Comparison of ENCODE assay signal across 1 cellular context in the genomic region with DNA sequence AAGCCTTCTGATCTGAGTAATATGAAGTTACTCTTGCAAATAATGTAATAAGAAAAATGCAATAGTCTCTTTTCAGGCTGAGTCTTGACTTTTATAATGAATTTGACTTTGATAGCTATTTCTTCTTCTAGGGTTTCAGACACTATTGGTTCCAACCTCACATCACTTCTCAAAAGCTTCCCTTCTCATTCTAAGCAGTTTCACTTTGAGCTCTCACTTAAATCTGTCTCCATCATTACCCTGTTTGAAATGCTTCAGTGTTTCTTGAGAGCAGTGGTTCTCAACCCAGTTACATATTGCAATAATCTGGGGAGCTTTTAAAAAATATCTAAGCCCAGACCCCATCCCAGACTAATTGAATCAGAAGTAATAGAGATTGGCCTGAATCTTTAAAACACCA.
TF ChIP-seq lines count a peak whose summit lies in the region.

No MANE protein-coding gene starts in this region.

TF ChIP-seq in GM12878, 131 proteins besides CTCF, POLR2A, EP300 and RAD21:
- TF ChIP-seq BRCA1 (IDR thresholded peaks at IDR 0.05; ENCODE audit: low read depth, low read length) (no peak), SPI1 (IDR thresholded peaks at IDR 0.05; ENCODE audit: borderline replicate concordance, insufficient read depth, low read depth, low read length) (no peak), SUPT20H (IDR thresholded peaks at IDR 0.05; ENCODE audit: borderline replicate concordance, control insufficient read depth, low read depth, low read length) (no peak), IRF4 (IDR thresholded peaks at IDR 0.05; ENCODE audit: low read depth, low read length) (no peak), HDGF (IDR thresholded peaks at IDR 0.05) (no peak), PAX5 (IDR thresholded peaks at IDR 0.05; ENCODE audit: borderline replicate concordance, low read depth, low read length) (no peak), BCL11A (IDR thresholded peaks at IDR 0.05; ENCODE audit: low read depth, low read length) (no peak), BMI1 (IDR thresholded peaks at IDR 0.05; ENCODE audit: borderline replicate concordance) (no peak), EGR1 (IDR thresholded peaks at IDR 0.05; ENCODE audit: borderline replicate concordance in 1 of 2, low read depth in 2 of 2, low read length in 2 of 2) (no peak), ZBED1 (IDR thresholded peaks at IDR 0.05; ENCODE audit: borderline replicate concordance) (no peak), NBN (IDR thresholded peaks at IDR 0.05) (no peak), GATAD2B (conservative IDR thresholded peaks at IDR 0.05; ENCODE audit: low read depth) (no peak), MTA2 (IDR thresholded peaks at IDR 0.05; ENCODE audit: low read depth) (no peak), SUZ12 (IDR thresholded peaks at IDR 0.05; ENCODE audit: unreplicated experiment) (no peak), FOS (IDR thresholded peaks at IDR 0.05; ENCODE audit: borderline replicate concordance, extremely low read depth, insufficient read length) (no peak)
- TF ChIP-seq, protein P1, sequence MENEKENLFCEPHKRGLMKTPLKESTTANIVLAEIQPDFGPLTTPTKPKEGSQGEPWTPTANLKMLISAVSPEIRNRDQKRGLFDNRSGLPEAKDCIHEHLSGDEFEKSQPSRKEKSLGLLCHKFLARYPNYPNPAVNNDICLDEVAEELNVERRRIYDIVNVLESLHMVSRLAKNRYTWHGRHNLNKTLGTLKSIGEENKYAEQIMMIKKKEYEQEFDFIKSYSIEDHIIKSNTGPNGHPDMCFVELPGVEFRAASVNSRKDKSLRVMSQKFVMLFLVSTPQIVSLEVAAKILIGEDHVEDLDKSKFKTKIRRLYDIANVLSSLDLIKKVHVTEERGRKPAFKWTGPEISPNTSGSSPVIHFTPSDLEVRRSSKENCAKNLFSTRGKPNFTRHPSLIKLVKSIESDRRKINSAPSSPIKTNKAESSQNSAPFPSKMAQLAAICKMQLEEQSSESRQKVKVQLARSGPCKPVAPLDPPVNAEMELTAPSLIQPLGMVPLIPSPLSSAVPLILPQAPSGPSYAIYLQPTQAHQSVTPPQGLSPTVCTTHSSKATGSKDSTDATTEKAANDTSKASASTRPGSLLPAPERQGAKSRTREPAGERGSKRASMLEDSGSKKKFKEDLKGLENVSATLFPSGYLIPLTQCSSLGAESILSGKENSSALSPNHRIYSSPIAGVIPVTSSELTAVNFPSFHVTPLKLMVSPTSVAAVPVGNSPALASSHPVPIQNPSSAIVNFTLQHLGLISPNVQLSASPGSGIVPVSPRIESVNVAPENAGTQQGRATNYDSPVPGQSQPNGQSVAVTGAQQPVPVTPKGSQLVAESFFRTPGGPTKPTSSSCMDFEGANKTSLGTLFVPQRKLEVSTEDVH (IDR thresholded peaks at IDR 0.05; ENCODE audit: low read depth, partially characterized antibody), result no peak
- TF ChIP-seq, protein P2, sequence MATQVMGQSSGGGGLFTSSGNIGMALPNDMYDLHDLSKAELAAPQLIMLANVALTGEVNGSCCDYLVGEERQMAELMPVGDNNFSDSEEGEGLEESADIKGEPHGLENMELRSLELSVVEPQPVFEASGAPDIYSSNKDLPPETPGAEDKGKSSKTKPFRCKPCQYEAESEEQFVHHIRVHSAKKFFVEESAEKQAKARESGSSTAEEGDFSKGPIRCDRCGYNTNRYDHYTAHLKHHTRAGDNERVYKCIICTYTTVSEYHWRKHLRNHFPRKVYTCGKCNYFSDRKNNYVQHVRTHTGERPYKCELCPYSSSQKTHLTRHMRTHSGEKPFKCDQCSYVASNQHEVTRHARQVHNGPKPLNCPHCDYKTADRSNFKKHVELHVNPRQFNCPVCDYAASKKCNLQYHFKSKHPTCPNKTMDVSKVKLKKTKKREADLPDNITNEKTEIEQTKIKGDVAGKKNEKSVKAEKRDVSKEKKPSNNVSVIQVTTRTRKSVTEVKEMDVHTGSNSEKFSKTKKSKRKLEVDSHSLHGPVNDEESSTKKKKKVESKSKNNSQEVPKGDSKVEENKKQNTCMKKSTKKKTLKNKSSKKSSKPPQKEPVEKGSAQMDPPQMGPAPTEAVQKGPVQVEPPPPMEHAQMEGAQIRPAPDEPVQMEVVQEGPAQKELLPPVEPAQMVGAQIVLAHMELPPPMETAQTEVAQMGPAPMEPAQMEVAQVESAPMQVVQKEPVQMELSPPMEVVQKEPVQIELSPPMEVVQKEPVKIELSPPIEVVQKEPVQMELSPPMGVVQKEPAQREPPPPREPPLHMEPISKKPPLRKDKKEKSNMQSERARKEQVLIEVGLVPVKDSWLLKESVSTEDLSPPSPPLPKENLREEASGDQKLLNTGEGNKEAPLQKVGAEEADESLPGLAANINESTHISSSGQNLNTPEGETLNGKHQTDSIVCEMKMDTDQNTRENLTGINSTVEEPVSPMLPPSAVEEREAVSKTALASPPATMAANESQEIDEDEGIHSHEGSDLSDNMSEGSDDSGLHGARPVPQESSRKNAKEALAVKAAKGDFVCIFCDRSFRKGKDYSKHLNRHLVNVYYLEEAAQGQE (IDR thresholded peaks at IDR 0.05; ENCODE audit: low read depth, low read length), result no peak
